Comparison of ENCODE assay signal across 7 cellular contexts in genomic region chr11:46889689-46890475, GRCh38. TPM values are rescaled to one million over a fixed set of nuclear protein-coding genes. Genes with fewer than 3 reads are reported as not detected.
DNase-seq lines count a peak whose midpoint lies in the region; FAIRE-seq and TF ChIP-seq lines count a peak whose summit lies in the region.

No MANE protein-coding gene starts in this region.

- TF ChIP-seq EP300 in ovary (IDR thresholded peaks at IDR 0.05): no peak

- H3K36me3 ChIP-seq in Loucy (ENCODE audit: insufficient read depth, low read length) (no peaks in the 10 kb centered on the region; the same call in 1 of the 2 replicates), ovary (no peaks in the 10 kb centered on the region), tibial artery (peaks cover 0 to 26% (median 9%) of the 10 kb centered on the region in 3 donors)

- H3K9me3 ChIP-seq in Loucy (ENCODE audit: insufficient read depth, low read depth, low read length) (no peaks in the 10 kb centered on the region), ovary (no peaks in the 10 kb centered on the region), tibial artery (no peaks in the 10 kb centered on the region)

- no peaks in the 10 kb centered on the region for H3K79me2 ChIP-seq in Loucy (ENCODE audit: insufficient read depth, low read length)

- TF ChIP-seq POLR2A in GM12892 (IDR thresholded peaks at IDR 0.05; ENCODE audit: low read depth, low read length): no peak
- no peak for TF ChIP-seq POLR2A in ovary (IDR thresholded peaks at IDR 0.05)

- H3K27me3 ChIP-seq in Loucy (ENCODE audit: insufficient read depth, low read length, poor library complexity, severe bottlenecking) (no peaks in the 10 kb centered on the region), ovary (no peaks in the 10 kb centered on the region), tibial artery (no peaks in the 10 kb centered on the region)

- peak; percentile 97 for FAIRE-seq in GM12892 (lab: Jason Lieb, UNC)

- H3K9me2 ChIP-seq in Loucy (replicated peaks; ENCODE audit: low read depth, low read length): no peaks in the 10 kb centered on the region

- no peaks in the 10 kb centered on the region for H3K4me1 ChIP-seq in Loucy (ENCODE audit: insufficient read depth, low read length, poor library complexity, severe bottlenecking)
- H3K4me1 ChIP-seq in ovary (ENCODE audit: insufficient read depth): no peaks in the 10 kb centered on the region
- no peaks in the 10 kb centered on the region for H3K4me1 ChIP-seq in tibial artery

- H3K4me2 ChIP-seq in Loucy (ENCODE audit: low read depth, low read length, poor library complexity, severe bottlenecking): no peak overlapping the region

- no peaks in the 10 kb centered on the region for H3F3A ChIP-seq in Loucy (ENCODE audit: low read depth)

- H3K4me3 ChIP-seq in Loucy (ENCODE audit: low read length, poor library complexity, severe bottlenecking): no peak overlapping the region
- H3K4me3 ChIP-seq in ovary: no peak overlapping the region
- H3K4me3 ChIP-seq in tibial artery: no peak overlapping the region

- WGBS in ovary, 3 donors: 63 to 68% (median 64%) methylated on average over 23 of the region's 23 CpGs

- H3K9ac ChIP-seq in Loucy (ENCODE audit: low read depth, low read length, poor library complexity, severe bottlenecking): no peak overlapping the region

- CTCF ChIA-PET in RWPE1 (lab: Yijun Ruan, JAX): interaction anchor here (0.6 to 3.0 kb wide), 4 partner anchors 263 to 465 kb away, joined by 3 to 13 read pairs (median 6); no protein-coding TSS in a partner anchor

- H3K27ac ChIP-seq in RWPE1 (no peak overlapping the region), ovary (no peak overlapping the region), tibial artery (no peak overlapping the region)

- POLR2A ChIA-PET in RWPE1 (lab: Yijun Ruan, JAX; ENCODE audit: low non-redundant PET): no interaction called here

- H4K20me1 ChIP-seq in Loucy (ENCODE audit: insufficient read depth, low read length, poor library complexity, severe bottlenecking): no peaks in the 10 kb centered on the region

- peak overlapping the region; percentile 25; the same call in 1 of the 2 replicates for H2AFZ ChIP-seq in Loucy (ENCODE audit: low read length)

- DNase-seq in GM12892 (ENCODE audit: insufficient read length) (peak; percentile 56), RWPE1 (ENCODE audit: low spot score) (peak; percentile 72), foreskin melanocyte (peak; percentile 62), ovary (peak; percentile 62 to 83 (median 68)), tibial artery (peak; percentile 74 to 77)
- peak; percentile 39 to 50 for DNase-seq in activated T-helper 1 cell treated with anti-CD3 and anti-CD28 coated beads, Interleukin-2, amount 50 U/mL, for 16 hours (ENCODE audit: low read depth in 1 of 2, low spot score in 1 of 2)

- intact Hi-C loops in ovary (cut with DNase I) (loop anchor here (2.0 to 10.0 kb wide), 5 partner anchors 263 to 465 kb away; partner anchors contain the start of gene MYBPC3 (in 2 of the 4)), tibial artery (cut with DNase I; ENCODE audit: low total_unique reads) (loop anchor here (2.0 to 10.0 kb wide), 2 partner anchors 263 to 465 kb away; partner anchors contain the start of gene MYBPC3)

- TF ChIP-seq CTCF in Loucy (conservative IDR thresholded peaks at IDR 0.05; ENCODE audit: low read length): peak; percentile 92
- TF ChIP-seq CTCF in RWPE1 (conservative IDR thresholded peaks at IDR 0.05; ENCODE audit: low read depth): peak; percentile 88
- TF ChIP-seq CTCF in ovary (IDR thresholded peaks at IDR 0.05): peak; percentile 72 to 92 (median 86)
- peak; percentile 83 to 90 for TF ChIP-seq CTCF in tibial artery (IDR thresholded peaks at IDR 0.05)

RNA-seq across cellular contexts. Expression of gene LRP4, which starts 28.5 kb away (rescaled TPM):
- 2.2 TPM for polyA plus RNA-seq in GM12892 (2012; ENCODE audit: missing spikeins)
- total RNA-seq in ovary: 10 to 100 TPM in 4 of 7 donors, 1 to 10 TPM in 3; 4.4 to 20.6 (median 11.6) TPM
- polyA plus RNA-seq in ovary: 10 to 100 TPM in 1 of 2 donors, 1 to 10 TPM in 1; 5.4 to 16.2 TPM

RNA-seq across cellular contexts. Expression of gene CKAP5, which starts 43.8 kb away (rescaled TPM):
- 35.6 TPM for polyA plus RNA-seq in GM12892 (2012; ENCODE audit: missing spikeins)
- total RNA-seq in ovary: 100 to 1,000 TPM in 3 of 7 donors, 10 to 100 TPM in 4; 27.6 to 110 (median 94.6) TPM
- 10 to 100 TPM; 25.8 to 62.2 TPM for polyA plus RNA-seq in ovary

RNA-seq across cellular contexts. Expression of gene CSTPP1, which starts 46.7 kb away (rescaled TPM):
- 26.3 TPM for polyA plus RNA-seq in GM12892 (2012; ENCODE audit: missing spikeins)
- total RNA-seq in ovary: 10 to 100 TPM; 20.3 to 42.6 (median 25.6) TPM
- polyA plus RNA-seq in ovary: 10 to 100 TPM; 20.6 to 25.8 TPM
